14 cellular contexts compared by ENCODE assay signal in genomic region chr20:52490715-52491430, GRCh38.
DNase-seq lines count a peak whose midpoint lies in the region; ATAC-seq, FAIRE-seq and TF ChIP-seq lines count a peak whose summit lies in the region.
"Had no signal": no experiment of that assay in that cellular context is flagged by ENCODE, and none has a peak within 500 bp of the region (broad histone marks: within the 10 kb centered on the region; RNA-seq: fewer than 3 reads in every experiment).

No MANE protein-coding gene starts in this region.

- ATAC-seq in gastroesophageal sphincter (no peak), natural killer cell (no peak)
- ATAC-seq: gastrocnemius medialis, sciatic nerve had no signal

- H3K4me1 Mint-ChIP-seq in astrocyte (ENCODE audit: low read depth, unreplicated experiment) (peaks cover 37% of the 10 kb centered on the region), natural killer cell (peaks cover 0 to 5% of the 10 kb centered on the region in 2 donors)

- H3K4me3 Mint-ChIP-seq in astrocyte (ENCODE audit: unreplicated experiment) (peak overlapping the region; percentile 82), natural killer cell (no peak overlapping the region)

- TF ChIP-seq CTCF in mammary epithelial cell (conservative IDR thresholded peaks at IDR 0.05 in 1 of 2, IDR thresholded peaks at IDR 0.05 in 1 of 2; ENCODE audit: extremely low read depth in 1 of 2, insufficient read depth in 1 of 2, low read depth in 1 of 2, low read length in 2 of 2) (no peak), breast epithelium (IDR thresholded peaks at IDR 0.05) (no peak), astrocyte (IDR thresholded peaks at IDR 0.05; ENCODE audit: insufficient read depth, low read depth, low read length) (no peak), gastroesophageal sphincter (IDR thresholded peaks at IDR 0.05) (no peak), uterus (IDR thresholded peaks at IDR 0.05) (no peak), natural killer cell (IDR thresholded peaks at IDR 0.05) (no peak)

- no TSS peak for BruUV-seq in mammary epithelial cell (replicated peaks; lab: Mats Ljungman, UMichigan)

- H3K27ac Mint-ChIP-seq in astrocyte (ENCODE audit: unreplicated experiment) (peak overlapping the region; percentile 100), natural killer cell (no peak overlapping the region)

- WGBS in mammary epithelial cell (ENCODE audit: low coverage, missing lambda C conversion rate) = 86% methylated on average over 10 of the region's 10 CpGs
- 89 to 90% methylated on average over 10 of the region's 10 CpGs for WGBS in gastroesophageal sphincter (ENCODE audit: low coverage in 1 of 2), 2 donors

- peaks cover 5% of the 10 kb centered on the region for H3K9me3 Mint-ChIP-seq in astrocyte (ENCODE audit: unreplicated experiment)
- H3K9me3 Mint-ChIP-seq in natural killer cell = peaks cover 0 to 2% of the 10 kb centered on the region in 2 donors

- H3K9ac ChIP-seq in mammary epithelial cell (ENCODE audit: insufficient read depth, low read length) (no peak overlapping the region), astrocyte (ENCODE audit: low read length) (peak overlapping the region; percentile 70)

- dilution Hi-C loops in mammary epithelial cell (cut with HindIII; ENCODE audit: low sequenced_read_pairs) = no loop called here

- H3K36me3 ChIP-seq in mammary epithelial cell (ENCODE audit: insufficient read depth, low read length) (no peaks in the 10 kb centered on the region), breast epithelium (no peaks in the 10 kb centered on the region), astrocyte (ENCODE audit: insufficient read depth, low read length) (no peaks in the 10 kb centered on the region), gastroesophageal sphincter (no peaks in the 10 kb centered on the region), uterus (no peaks in the 10 kb centered on the region)
- H3K36me3 ChIP-seq: gastrocnemius medialis had no signal

- no peaks in the 10 kb centered on the region for H3K36me3 Mint-ChIP-seq in astrocyte (ENCODE audit: low read depth, unreplicated experiment)
- no peaks in the 10 kb centered on the region for H3K36me3 Mint-ChIP-seq in natural killer cell

- no peak for TF ChIP-seq EP300 in gastroesophageal sphincter (IDR thresholded peaks at IDR 0.05)

- CTCF ChIA-PET in mammary epithelial cell (lab: Charles Lee; ENCODE audit: low non-redundant PET) = no interaction called here

- H3K4me3 ChIP-seq in mammary epithelial cell (replicated peaks in 1 of 3; ENCODE audit: insufficient read depth in 1 of 3, low read depth in 2 of 3, low read length in 3 of 3) (no peak overlapping the region), breast epithelium (no peak overlapping the region), astrocyte (ENCODE audit: insufficient read depth, low read depth, low read length) (no peak overlapping the region), gastroesophageal sphincter (no peak overlapping the region), uterus (no peak overlapping the region)
- H3K4me3 ChIP-seq: gastrocnemius medialis, lung had no signal

- TF ChIP-seq POLR2A in breast epithelium (IDR thresholded peaks at IDR 0.05) (no peak), gastroesophageal sphincter (IDR thresholded peaks at IDR 0.05) (no peak), uterus (IDR thresholded peaks at IDR 0.05) (no peak)

- H3K27ac ChIP-seq in mammary epithelial cell (ENCODE audit: insufficient read depth, low read depth, low read length) (no peak overlapping the region), breast epithelium (no peak overlapping the region), astrocyte (ENCODE audit: low read depth, low read length) (peak overlapping the region; percentile 95), gastroesophageal sphincter (no peak overlapping the region), uterus (no peak overlapping the region)
- H3K27ac ChIP-seq: gastrocnemius medialis had no signal

- intact Hi-C loops in mammary epithelial cell (cut with micrococcal nuclease) = no loop called here
- intact Hi-C loops in breast epithelium (cut with DNase I; ENCODE audit: low total_unique reads) = no loop called here
- intact Hi-C loops in uterus (cut with DNase I; ENCODE audit: low total_unique reads) = no loop called here
- intact Hi-C loops in natural killer cell (cut with micrococcal nuclease) = no loop called here

- DNase-seq in mammary epithelial cell = peak; percentile 1
- no peak for DNase-seq in breast epithelium (ENCODE audit: low spot score in 2 of 2)
- DNase-seq in astrocyte (ENCODE audit: low read depth) = peak; percentile 98
- peak; percentile 97 for DNase-seq in iris pigment epithelial cell (ENCODE audit: low read depth)
- DNase-seq in uterus = no peak
- DNase-seq in DMS153 treated with DMSO at 0.1 percent for 48 hours (lab: John Stamatoyannopoulos, UW; ENCODE audit: unreplicated experiment) = no peak
- DNase-seq in natural killer cell = no peak
- DNase-seq: activated T-cell treated with anti-CD3 and anti-CD28 coated beads, Interleukin-2, amount 50 U/mL, for 48 hours; gastrocnemius medialis; NCI-H2081 had no signal

- FAIRE-seq in astrocyte (lab: Jason Lieb, UNC) = peak; percentile 95
- FAIRE-seq: A204.1 had no signal

- no peaks in the 10 kb centered on the region for H3K27me3 ChIP-seq in mammary epithelial cell (ENCODE audit: insufficient read depth, low read length)
- H3K27me3 ChIP-seq in breast epithelium = no peaks in the 10 kb centered on the region
- no peaks in the 10 kb centered on the region for H3K27me3 ChIP-seq in astrocyte (ENCODE audit: insufficient read depth, low read length)
- H3K27me3 ChIP-seq in gastroesophageal sphincter = peaks cover 9% of the 10 kb centered on the region
- no peaks in the 10 kb centered on the region for H3K27me3 ChIP-seq in uterus
- H3K27me3 ChIP-seq: gastrocnemius medialis had no signal

- H3K4me2 ChIP-seq in mammary epithelial cell (ENCODE audit: insufficient read depth, low read depth, low read length) (no peak overlapping the region), astrocyte (ENCODE audit: low read length) (peak overlapping the region; percentile 62)

- H3K9me3 ChIP-seq in mammary epithelial cell (replicated peaks; ENCODE audit: insufficient read depth, low read length) (peaks cover 4% of the 10 kb centered on the region), breast epithelium (no peaks in the 10 kb centered on the region), astrocyte (ENCODE audit: insufficient read depth, low read depth, low read length) (no peaks in the 10 kb centered on the region), gastroesophageal sphincter (no peaks in the 10 kb centered on the region), uterus (no peaks in the 10 kb centered on the region)
- H3K9me3 ChIP-seq: gastrocnemius medialis had no signal

- in situ Hi-C loops in mammary epithelial cell (cut with MboI; ENCODE audit: low sequenced_read_pairs in 2 of 2) = no loop called here

- H3K79me2 ChIP-seq in mammary epithelial cell (ENCODE audit: insufficient read depth, low read length) (no peaks in the 10 kb centered on the region), astrocyte (ENCODE audit: insufficient read depth, low read length) (no peaks in the 10 kb centered on the region)

- H3K27me3 Mint-ChIP-seq in astrocyte (ENCODE audit: low read depth, unreplicated experiment) (no peaks in the 10 kb centered on the region), natural killer cell (ENCODE audit: low read depth in 2 of 2) (peaks cover 25 to 37% of the 10 kb centered on the region in 2 donors)

- H2AFZ ChIP-seq in mammary epithelial cell (ENCODE audit: low read depth, low read length) = no peak overlapping the region
- H2AFZ ChIP-seq in astrocyte (ENCODE audit: low read depth, low read length) = peak overlapping the region; percentile 20

- H3K4me1 ChIP-seq in mammary epithelial cell (ENCODE audit: insufficient read depth, low read length) (no peaks in the 10 kb centered on the region), breast epithelium (no peaks in the 10 kb centered on the region), astrocyte (ENCODE audit: insufficient read depth, low read length) (peaks cover 25% of the 10 kb centered on the region), gastroesophageal sphincter (no peaks in the 10 kb centered on the region), uterus (no peaks in the 10 kb centered on the region)
- H3K4me1 ChIP-seq: gastrocnemius medialis had no signal

- H4K20me1 ChIP-seq in mammary epithelial cell (ENCODE audit: insufficient read depth, low read length) = no peaks in the 10 kb centered on the region
- no peaks in the 10 kb centered on the region for H4K20me1 ChIP-seq in astrocyte (ENCODE audit: insufficient read depth, low read length)

Comparison
In these comparisons a context has a peak if more than half of its experiments do, and no peak if none do; other contexts are left out.
1. DNase-seq: peak in mammary epithelial cell (single experiment), astrocyte (single experiment) and iris pigment epithelial cell (single experiment); none in breast epithelium (0 of 2), uterus (0 of 2), DMS153 treated with DMSO at 0.1 percent for 48 hours (single experiment) and natural killer cell (single experiment).